In genomic region chr13:70798385-70798784, GRCh38 we compare ENCODE assay signal across 26 cellular contexts.
DNase-seq lines count a peak whose midpoint lies in the region; ATAC-seq, FAIRE-seq and TF ChIP-seq lines count a peak whose summit lies in the region.
"Had no signal": no experiment of that assay in that cellular context is flagged by ENCODE, and none has a peak within 500 bp of the region (broad histone marks: within the 10 kb centered on the region; RNA-seq: fewer than 3 reads in every experiment).

No MANE protein-coding gene starts in this region.

- H3K79me2 ChIP-seq in OCI-LY3 (ENCODE audit: low read length), result no peaks in the 10 kb centered on the region
- no peaks in the 10 kb centered on the region for H3K79me2 ChIP-seq in GM12878 (ENCODE audit: control insufficient read depth, insufficient read depth, low read length)
- no peaks in the 10 kb centered on the region for H3K79me2 ChIP-seq in mammary epithelial cell (ENCODE audit: insufficient read depth, low read length)

- TF ChIP-seq CTCF in OCI-LY3 (IDR thresholded peaks at IDR 0.05; ENCODE audit: low read depth, low read length) (no peak), GM12878 (IDR thresholded peaks at IDR 0.05 in 2 of 3, conservative IDR thresholded peaks at IDR 0.05 in 1 of 3; ENCODE audit: control insufficient read depth in 2 of 3, extremely low read depth in 1 of 3, insufficient read depth in 1 of 3, low read depth in 3 of 3, low read length in 3 of 3) (no peak), mammary epithelial cell (conservative IDR thresholded peaks at IDR 0.05 in 1 of 2, IDR thresholded peaks at IDR 0.05 in 1 of 2; ENCODE audit: extremely low read depth in 1 of 2, insufficient read depth in 1 of 2, low read depth in 1 of 2, low read length in 2 of 2) (no peak)

- RAD21 ChIA-PET in GM12878 (lab: Charles Lee; ENCODE audit: unreplicated experiment), result interaction anchor here (0.6 kb wide), 1 partner anchor 70 kb away, joined by 4 read pairs; no protein-coding TSS in a partner anchor

- H3K36me3 ChIP-seq in OCI-LY3 (replicated peaks; ENCODE audit: low read depth, low read length) (no peaks in the 10 kb centered on the region), GM12878 (ENCODE audit: control insufficient read depth in 2 of 2, insufficient read depth in 2 of 2, low read length in 1 of 2) (no peaks in the 10 kb centered on the region), mammary epithelial cell (ENCODE audit: insufficient read depth, low read length) (no peaks in the 10 kb centered on the region)
- H3K36me3 ChIP-seq: BE2C, BLaER1 had no signal

- H3K4me3 ChIP-seq in OCI-LY3 (ENCODE audit: low read length) (no peak overlapping the region), GM12878 (no peak overlapping the region), mammary epithelial cell (replicated peaks in 1 of 3; ENCODE audit: insufficient read depth in 1 of 3, low read depth in 2 of 3, low read length in 3 of 3) (no peak overlapping the region)
- H3K4me3 ChIP-seq: BLaER1 had no signal

- ATAC-seq in HG02610 (IDR thresholded peaks at IDR 0.05; ENCODE audit: unreplicated experiment) (peak; percentile 80), HG02885 (IDR thresholded peaks at IDR 0.05; ENCODE audit: poor library complexity, unreplicated experiment) (peak; percentile 47), GM12878 (no peak), GM21367 (IDR thresholded peaks at IDR 0.05; ENCODE audit: unreplicated experiment) (no peak), HG03135 (IDR thresholded peaks at IDR 0.05; ENCODE audit: unreplicated experiment) (no peak)

- intact Hi-C loops in GM12878 (cut with micrococcal nuclease; ENCODE audit: unreplicated experiment), result no loop called here
- intact Hi-C loops in mammary epithelial cell (cut with micrococcal nuclease), result no loop called here

- SMC1A ChIA-PET in GM12878 (lab: Charles Lee; ENCODE audit: uncharacterized antibody, unreplicated experiment), result no interaction called here

- no peak for TF ChIP-seq EP300 in GM12878 (IDR thresholded peaks at IDR 0.05; ENCODE audit: borderline replicate concordance in 1 of 2, control insufficient read depth in 1 of 2, low read depth in 2 of 2, low read length in 2 of 2)

- H3K9ac ChIP-seq in OCI-LY3 (ENCODE audit: low read length) (no peak overlapping the region), GM12878 (ENCODE audit: control insufficient read depth, insufficient read depth, low read length) (no peak overlapping the region), mammary epithelial cell (ENCODE audit: insufficient read depth, low read length) (no peak overlapping the region)
- H3K9ac ChIP-seq: BLaER1 had no signal

- POLR2A ChIA-PET in GM12878 (lab: Charles Lee), result no interaction called here

- BruUV-seq in GM12878 (replicated peaks; lab: Mats Ljungman, UMichigan) (no TSS peak), mammary epithelial cell (replicated peaks; lab: Mats Ljungman, UMichigan) (no TSS peak)

- no peaks in the 10 kb centered on the region for H3K9me3 ChIP-seq in OCI-LY3 (ENCODE audit: insufficient read depth, low read length)
- H3K9me3 ChIP-seq in GM12878 (replicated peaks; ENCODE audit: control insufficient read depth, insufficient read depth, low read length), result no peaks in the 10 kb centered on the region
- H3K9me3 ChIP-seq in mammary epithelial cell (replicated peaks; ENCODE audit: insufficient read depth, low read length), result no peaks in the 10 kb centered on the region
- H3K9me3 ChIP-seq: BE2C, BLaER1 had no signal

- H4K20me1 ChIP-seq in OCI-LY3 (ENCODE audit: insufficient read depth, low read length) (no peaks in the 10 kb centered on the region), GM12878 (ENCODE audit: control insufficient read depth, insufficient read depth) (no peaks in the 10 kb centered on the region), mammary epithelial cell (ENCODE audit: insufficient read depth, low read length) (no peaks in the 10 kb centered on the region)
- H4K20me1 ChIP-seq: BLaER1 had no signal

- TF ChIP-seq RAD21 in GM12878 (IDR thresholded peaks at IDR 0.05; ENCODE audit: insufficient read depth, low read depth, low read length), result no peak

- peaks cover 21% of the 10 kb centered on the region for H3K4me1 ChIP-seq in OCI-LY3 (ENCODE audit: low read length)
- H3K4me1 ChIP-seq in GM12878 (ENCODE audit: control insufficient read depth, insufficient read depth, low read length), result no peaks in the 10 kb centered on the region
- H3K4me1 ChIP-seq in mammary epithelial cell (ENCODE audit: insufficient read depth, low read length), result no peaks in the 10 kb centered on the region
- H3K4me1 ChIP-seq: BE2C, BLaER1 had no signal

- TF ChIP-seq POLR2A in GM12878 (IDR thresholded peaks at IDR 0.05; ENCODE audit: low read depth, low read length), result no peak

- in situ Hi-C loops in GM12878 (cut with MboI) (no loop called here), mammary epithelial cell (cut with MboI; ENCODE audit: low sequenced_read_pairs in 2 of 2) (no loop called here)

- CTCF ChIA-PET in GM12878 (lab: Yijun Ruan, JAX), result interaction anchor here (0.6 kb wide), 1 partner anchor 45 kb away, joined by 3 read pairs; no protein-coding TSS in a partner anchor
- CTCF ChIA-PET in mammary epithelial cell (lab: Charles Lee; ENCODE audit: low non-redundant PET), result no interaction called here

- H3K27me3 ChIP-seq in OCI-LY3 (ENCODE audit: low read depth, low read length), result no peaks in the 10 kb centered on the region
- H3K27me3 ChIP-seq in GM12878 (replicated peaks in 1 of 2; ENCODE audit: control insufficient read depth in 2 of 2, insufficient read depth in 2 of 2, low read length in 1 of 2), result no peaks in the 10 kb centered on the region
- H3K27me3 ChIP-seq in mammary epithelial cell (ENCODE audit: insufficient read depth, low read length), result no peaks in the 10 kb centered on the region
- H3K27me3 ChIP-seq: BE2C, BLaER1 had no signal

- H3K27ac ChIP-seq in OCI-LY3 (ENCODE audit: low read length), result no peak overlapping the region
- no peak overlapping the region for H3K27ac ChIP-seq in GM12878 (ENCODE audit: control insufficient read depth, insufficient read depth)
- H3K27ac ChIP-seq in mammary epithelial cell (ENCODE audit: insufficient read depth, low read depth, low read length), result no peak overlapping the region
- H3K27ac ChIP-seq: BLaER1 had no signal

- dilution Hi-C loops in mammary epithelial cell (cut with HindIII; ENCODE audit: low sequenced_read_pairs), result no loop called here

- FAIRE-seq in GM12878 (lab: Jason Lieb, UNC), result no peak
- FAIRE-seq: A204.1, GM12891, GM19239 had no signal

- H3K4me2 ChIP-seq in OCI-LY3 (ENCODE audit: low read length), result peak overlapping the region; percentile 27
- no peak overlapping the region for H3K4me2 ChIP-seq in GM12878 (ENCODE audit: control insufficient read depth, insufficient read depth)
- H3K4me2 ChIP-seq in mammary epithelial cell (ENCODE audit: insufficient read depth, low read depth, low read length), result no peak overlapping the region
- H3K4me2 ChIP-seq: BLaER1 had no signal

- DNase-seq in GM12878 (ENCODE audit: low read depth, low spot score), result no peak
- DNase-seq in mammary epithelial cell, result no peak
- DNase-seq: 8988T; ACHN; BE2C; C1 segment of cervical spinal cord; CD4-positive, alpha-beta memory T cell; CD4-positive, CD25-positive, alpha-beta regulatory T cell; CD8-positive, alpha-beta memory T cell; COR-L47; DMS 273 treated with DMSO at 0.1 percent for 48 hours; DMS153; DMS53; DMS79; DND-41; EL; GDM1 had no signal

- H2AFZ ChIP-seq in OCI-LY3 (ENCODE audit: low read depth, low read length) (no peak overlapping the region), GM12878 (ENCODE audit: control insufficient read depth, low read depth, low read length) (no peak overlapping the region), mammary epithelial cell (ENCODE audit: low read depth, low read length) (no peak overlapping the region)

TF ChIP-seq in GM12878, 131 proteins besides CTCF, POLR2A, EP300 and RAD21:
- TF ChIP-seq MEF2A (IDR thresholded peaks at IDR 0.05; ENCODE audit: insufficient read depth, low read depth, low read length) (0 out of 2 replicates have a peak, but pooled peaks have one; percentile 44), RAD51 (IDR thresholded peaks at IDR 0.05) (no peak), JUNB (IDR thresholded peaks at IDR 0.05) (peak; percentile 64), ATF7 (IDR thresholded peaks at IDR 0.05; ENCODE audit: low read depth) (no peak), NFIC (IDR thresholded peaks at IDR 0.05; ENCODE audit: low read depth, low read length) (peak; percentile 54; the same call in 1 of the 2 replicates), RUNX3 (IDR thresholded peaks at IDR 0.05; ENCODE audit: low read length) (peak; percentile 52; the same call in 1 of the 2 replicates)

Comparison
In these comparisons a context has a peak if more than half of its experiments do, and no peak if none do; other contexts are left out.
1. ATAC-seq: peak in HG02610 (single experiment) and HG02885 (single experiment); none in GM12878 (single experiment), GM21367 (single experiment) and HG03135 (single experiment).